In the genomic region with DNA sequence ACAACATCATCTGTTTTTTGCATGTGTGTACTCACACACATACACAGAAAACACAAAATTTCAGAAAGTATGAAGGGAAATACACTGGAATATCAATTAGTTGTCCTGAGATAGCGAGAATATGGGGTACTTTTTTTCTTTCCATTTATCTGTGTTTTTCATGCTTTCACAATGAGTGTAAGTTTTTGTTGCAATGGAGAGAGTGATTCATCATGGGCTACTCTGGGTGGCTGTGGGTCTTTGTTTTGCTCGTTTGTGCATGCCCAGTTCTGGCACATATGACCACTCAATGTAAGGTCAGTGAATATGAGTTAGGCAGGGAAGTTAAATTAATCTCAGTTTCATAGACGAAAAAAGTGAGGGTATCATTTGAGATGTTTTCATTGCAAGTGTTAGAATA, we compare ENCODE assay signal across 1 cellular context.
TF ChIP-seq lines count a peak whose summit lies in the region.

No MANE protein-coding gene starts in this region.

TF ChIP-seq in SK-N-SH treated with all-trans-retinoic acid at 6 μM for 48 hours, 23 proteins besides CTCF, POLR2A, EP300 and RAD21 (continued from another document):
- TF ChIP-seq, protein P1, sequence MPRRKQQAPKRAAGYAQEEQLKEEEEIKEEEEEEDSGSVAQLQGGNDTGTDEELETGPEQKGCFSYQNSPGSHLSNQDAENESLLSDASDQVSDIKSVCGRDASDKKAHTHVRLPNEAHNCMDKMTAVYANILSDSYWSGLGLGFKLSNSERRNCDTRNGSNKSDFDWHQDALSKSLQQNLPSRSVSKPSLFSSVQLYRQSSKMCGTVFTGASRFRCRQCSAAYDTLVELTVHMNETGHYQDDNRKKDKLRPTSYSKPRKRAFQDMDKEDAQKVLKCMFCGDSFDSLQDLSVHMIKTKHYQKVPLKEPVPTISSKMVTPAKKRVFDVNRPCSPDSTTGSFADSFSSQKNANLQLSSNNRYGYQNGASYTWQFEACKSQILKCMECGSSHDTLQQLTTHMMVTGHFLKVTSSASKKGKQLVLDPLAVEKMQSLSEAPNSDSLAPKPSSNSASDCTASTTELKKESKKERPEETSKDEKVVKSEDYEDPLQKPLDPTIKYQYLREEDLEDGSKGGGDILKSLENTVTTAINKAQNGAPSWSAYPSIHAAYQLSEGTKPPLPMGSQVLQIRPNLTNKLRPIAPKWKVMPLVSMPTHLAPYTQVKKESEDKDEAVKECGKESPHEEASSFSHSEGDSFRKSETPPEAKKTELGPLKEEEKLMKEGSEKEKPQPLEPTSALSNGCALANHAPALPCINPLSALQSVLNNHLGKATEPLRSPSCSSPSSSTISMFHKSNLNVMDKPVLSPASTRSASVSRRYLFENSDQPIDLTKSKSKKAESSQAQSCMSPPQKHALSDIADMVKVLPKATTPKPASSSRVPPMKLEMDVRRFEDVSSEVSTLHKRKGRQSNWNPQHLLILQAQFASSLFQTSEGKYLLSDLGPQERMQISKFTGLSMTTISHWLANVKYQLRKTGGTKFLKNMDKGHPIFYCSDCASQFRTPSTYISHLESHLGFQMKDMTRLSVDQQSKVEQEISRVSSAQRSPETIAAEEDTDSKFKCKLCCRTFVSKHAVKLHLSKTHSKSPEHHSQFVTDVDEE (CRISPR knock-in tag; IDR thresholded peaks at IDR 0.05): no peak
- no peak for TF ChIP-seq TCF4 (CRISPR knock-in tag; IDR thresholded peaks at IDR 0.05; ENCODE audit: borderline replicate concordance)
- TF ChIP-seq BACH2 (CRISPR knock-in tag; IDR thresholded peaks at IDR 0.05; ENCODE audit: borderline replicate concordance): no peak
- TF ChIP-seq ISL1 (CRISPR knock-in tag; IDR thresholded peaks at IDR 0.05): no peak
- TF ChIP-seq ARNTL (CRISPR knock-in tag; IDR thresholded peaks at IDR 0.05; ENCODE audit: borderline replicate concordance, low read depth): no peak
- TF ChIP-seq GLIS3 (CRISPR knock-in tag; IDR thresholded peaks at IDR 0.05): no peak
- no peak for TF ChIP-seq ZNF70 (CRISPR knock-in tag; IDR thresholded peaks at IDR 0.05)
- no peak for TF ChIP-seq CSDC2 (CRISPR knock-in tag; IDR thresholded peaks at IDR 0.05)
- TF ChIP-seq ZNF565 (CRISPR knock-in tag; conservative IDR thresholded peaks at IDR 0.05; ENCODE audit: low read depth): no peak
- no peak for TF ChIP-seq ZC3H10 (CRISPR knock-in tag; IDR thresholded peaks at IDR 0.05)
- no peak for TF ChIP-seq OSR1 (CRISPR knock-in tag; IDR thresholded peaks at IDR 0.05)
